Comparison of ENCODE assay signal across 10 cellular contexts in the genomic region with DNA sequence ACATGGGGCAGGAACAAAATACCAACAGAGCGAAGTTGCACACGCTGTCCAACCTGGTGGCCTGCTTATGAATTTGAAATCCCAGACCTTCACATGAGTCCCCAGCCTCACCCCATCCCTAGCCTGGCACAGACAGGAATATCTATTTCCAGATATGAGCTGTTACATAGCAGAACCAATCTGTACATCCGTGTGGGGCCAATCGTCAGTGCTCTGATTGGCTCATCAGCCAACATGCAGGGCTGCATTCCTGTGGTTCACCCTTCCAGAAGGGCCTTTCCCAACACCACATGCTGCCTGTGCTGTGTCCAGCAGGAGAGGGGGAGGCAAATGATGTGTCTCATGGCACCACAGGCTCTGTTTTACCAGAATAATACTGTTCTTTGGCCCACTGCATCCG. TPM values are rescaled to one million over a fixed set of nuclear protein-coding genes. Genes with fewer than 3 reads are reported as not detected.
DNase-seq lines count a peak whose midpoint lies in the region; ATAC-seq and TF ChIP-seq lines count a peak whose summit lies in the region.
"Had no signal": no experiment of that assay in that cellular context is flagged by ENCODE, and none has a peak within 500 bp of the region (broad histone marks: within the 10 kb centered on the region; RNA-seq: fewer than 3 reads in every experiment).

No MANE protein-coding gene starts in this region.

- TF ChIP-seq CTCF in WI38 (IDR thresholded peaks at IDR 0.05; ENCODE audit: low read depth, low read length): no peak

- ATAC-seq in sciatic nerve: peak; percentile 96
- no peak for ATAC-seq in left lobe of liver

- intact Hi-C loops in cardiac septum (cut with DNase I) (loop anchor here (2.0 kb wide), 1 partner anchor 29 kb away; no protein-coding TSS in a partner anchor), sciatic nerve (cut with DNase I) (no loop called here)

- H3K4me3 ChIP-seq in WI38 (ENCODE audit: low read depth, low read length): peak overlapping the region; percentile 3; the same call in 1 of the 2 replicates

- DNase-seq in Daoy (ENCODE audit: low read depth) (peak; percentile 100), cardiac septum (ENCODE audit: low spot score) (peak; percentile 83), sciatic nerve (ENCODE audit: low spot score) (peak; percentile 77), left lobe of liver (ENCODE audit: low spot score) (no peak), SKM-1 treated with dmso at 0.1 percent for 144 hours (lab: John Stamatoyannopoulos, UW; ENCODE audit: unreplicated experiment) (no peak), medulla oblongata (ENCODE audit: extremely low spot score) (no peak)
- DNase-seq in activated naive CD4-positive, alpha-beta T cell treated with Interleukin-2 at 50 U/mL for 16 hours: no peak
- DNase-seq: activated gamma-delta T cell treated with Interleukin-2 at 50 U/mL for 16 hours, immature natural killer cell had no signal

RNA-seq across cellular contexts. Expression of gene CCN1, which starts 31.3 kb away (rescaled TPM):
- 33.7 and 40.9 TPM in 2 replicates for total RNA-seq in Daoy (2014; rRNA removed; shearing (Covaris generic))
- total RNA-seq in cardiac septum (143 TPM), sciatic nerve (137 TPM), left lobe of liver (16.8 TPM)

Comparison
In these comparisons a context has a peak if more than half of its experiments do, and no peak if none do; other contexts are left out.
1. DNase-seq: peak in Daoy (single experiment), cardiac septum (single experiment) and sciatic nerve (single experiment); none in left lobe of liver (single experiment), SKM-1 treated with dmso at 0.1 percent for 144 hours (single experiment), activated naive CD4-positive, alpha-beta T cell treated with Interleukin-2 at 50 U/mL for 16 hours (single experiment) and medulla oblongata (single experiment).